Comparison of ENCODE assay signal across 23 cellular contexts in genomic region chr7:85115006-85115405, GRCh38.
"Had no signal": no experiment of that assay in that cellular context is flagged by ENCODE, and none has a peak within 500 bp of the region (broad histone marks: within the 10 kb centered on the region; RNA-seq: fewer than 3 reads in every experiment).

No MANE protein-coding gene starts in this region.

- H3K4me3 ChIP-seq: Peyer's patch had no signal

- H3K9me3 ChIP-seq: Peyer's patch had no signal

- DNase-seq: activated CD4-positive, alpha-beta T cell treated with anti-CD3 and anti-CD28 coated beads for 4 hours; activated CD8-positive, alpha-beta memory T cell treated with anti-CD3 and anti-CD28 coated beads, Interleukin-2, amount 50 U/mL, for 4 hours; activated CD8-positive, alpha-beta T cell treated with anti-CD3 and anti-CD28 coated beads for 36 hours; activated gamma-delta T cell treated with Interleukin-2 at 50 U/mL for 16 hours; activated naive CD4-positive, alpha-beta T cell treated with anti-CD3 and anti-CD28 coated beads, Interleukin-2, amount 10 ng/mL, durations not matched to agents 7 days and 5 days; activated naive CD8-positive, alpha-beta T cell treated with anti-CD3 and anti-CD28 coated beads for 36 hours; activated T-cell treated with anti-CD3 and anti-CD28 coated beads, Interleukin-2, amount 50 U/mL, for 72 hours; Kasumi-1; KBM-7; NCI-H1048; NCI-H146; NCI-H187 treated with DMSO at 0.1 percent for 48 hours; NCI-H2081 treated with DMSO at 0.1 percent for 48 hours; NCI-H446 treated with DMSO at 0.1 percent for 48 hours; NCI-H524 treated with DMSO at 0.1 percent for 48 hours; NCI-H774; NK-92 treated with Interleukin-12 subunit alpha and Interleukin-12 subunit beta, amount 100 ng/mL, for 24 hours; OCI-M1; Peyer's patch; SHP77 treated with DMSO at 0.1 percent for 48 hours; T-helper 1 cell; WERI-Rb-1 had no signal

- H3K36me3 ChIP-seq: Peyer's patch, WERI-Rb-1 had no signal

- H3K27ac ChIP-seq: Peyer's patch, WERI-Rb-1 had no signal

- ATAC-seq: activated CD4-positive, CD25-positive, alpha-beta regulatory T cell treated with anti-CD3 and anti-CD28 coated beads, Interleukin-2, amount 50 U/mL, for 24 hours; activated CD8-positive, alpha-beta T cell treated with anti-CD3 and anti-CD28 coated beads for 36 hours; activated T-cell treated with anti-CD3 and anti-CD28 coated beads, Interleukin-2, amount 50 U/mL, for 72 hours had no signal

- H3K4me1 ChIP-seq: Peyer's patch had no signal

- H3K27me3 ChIP-seq: Peyer's patch had no signal
